ENCODE assay signal across 29 cellular contexts in genomic region chr21:37821791-37822450, GRCh38.
DNase-seq lines count a peak whose midpoint lies in the region; ATAC-seq and TF ChIP-seq lines count a peak whose summit lies in the region.
"Had no signal": no experiment of that assay in that cellular context is flagged by ENCODE, and none has a peak within 500 bp of the region (broad histone marks: within the 10 kb centered on the region; RNA-seq: fewer than 3 reads in every experiment).

No MANE protein-coding gene starts in this region.

- WGBS in mammary epithelial cell (ENCODE audit: low coverage, missing lambda C conversion rate), result 17% methylated on average over 3 of the region's 3 CpGs

- CTCF ChIA-PET in mammary epithelial cell (lab: Charles Lee; ENCODE audit: low non-redundant PET), result no interaction called here

- BruUV-seq in mammary epithelial cell (replicated peaks; lab: Mats Ljungman, UMichigan), result no TSS peak

- no peaks in the 10 kb centered on the region for H3K36me3 Mint-ChIP-seq in GM23338 (ENCODE audit: low read depth)
- H3K36me3 Mint-ChIP-seq: activated naive CD8-positive, alpha-beta T cell; CD8-positive, alpha-beta memory T cell; natural killer cell had no signal

- H3K4me1 ChIP-seq in mammary epithelial cell (ENCODE audit: insufficient read depth, low read length) (no peaks in the 10 kb centered on the region), breast epithelium (no peaks in the 10 kb centered on the region), GM23338 (ENCODE audit: insufficient read depth) (peaks cover 30% of the 10 kb centered on the region)
- H3K4me1 ChIP-seq: A549, tibial nerve had no signal

- H3K79me2 ChIP-seq in mammary epithelial cell (ENCODE audit: insufficient read depth, low read length) (no peaks in the 10 kb centered on the region), GM23338 (replicated peaks; ENCODE audit: insufficient read depth) (no peaks in the 10 kb centered on the region)

- H2AFZ ChIP-seq in mammary epithelial cell (ENCODE audit: low read depth, low read length), result no peak overlapping the region
- no peak overlapping the region for H2AFZ ChIP-seq in GM23338

- no peaks in the 10 kb centered on the region for H3K9me3 ChIP-seq in mammary epithelial cell (replicated peaks; ENCODE audit: insufficient read depth, low read length)
- no peaks in the 10 kb centered on the region for H3K9me3 ChIP-seq in breast epithelium
- peaks cover 6% of the 10 kb centered on the region for H3K9me3 ChIP-seq in WERI-Rb-1 (ENCODE audit: severe bottlenecking)
- H3K9me3 ChIP-seq: A549, ovary, tibial nerve had no signal

- no peak overlapping the region for H3K4me3 ChIP-seq in mammary epithelial cell (replicated peaks in 1 of 3; ENCODE audit: insufficient read depth in 1 of 3, low read depth in 2 of 3, low read length in 3 of 3)
- H3K4me3 ChIP-seq in breast epithelium, result no peak overlapping the region
- no peak overlapping the region for H3K4me3 ChIP-seq in GM23338
- no peak overlapping the region for H3K4me3 ChIP-seq in WERI-Rb-1 (ENCODE audit: low read depth, low read length)
- H3K4me3 ChIP-seq: A549, ovary, SK-N-MC, smooth muscle cell, tibial nerve had no signal

- no peaks in the 10 kb centered on the region; the same call in 2 of the 3 replicates for H3K9me3 Mint-ChIP-seq in GM23338
- H3K9me3 Mint-ChIP-seq: activated CD8-positive, alpha-beta T cell treated with anti-CD3 and anti-CD28 coated beads for 36 hours; activated T-helper 2 cell treated with anti-CD3 and anti-CD28 coated beads, Interferon-gamma antibody, Interleukin-2, Interleukin-4, amounts not matched to agents 10 μg/mL and 5 μg/mL and 100 μg/mL, durations not matched to agents 14 hours and 24 hours and 36 hours; CD8-positive, alpha-beta memory T cell; central memory CD8-positive, alpha-beta T cell; natural killer cell; T-helper 1 cell treated with Interleukin-12 subunit alpha and Interleukin-12 subunit beta and Interleukin-4 antibody, amounts not matched to agents 30 μg/mL and 1 μg/mL, for 36 hours had no signal

- in situ Hi-C loops in mammary epithelial cell (cut with MboI; ENCODE audit: low sequenced_read_pairs in 2 of 2), result no loop called here

- DNase-seq in mammary epithelial cell, result peak; percentile 41
- no peak for DNase-seq in breast epithelium (ENCODE audit: low spot score in 2 of 2)
- peak; percentile 22 for DNase-seq in NCI-H69 (lab: John Stamatoyannopoulos, UW)
- DNase-seq in glomerular visceral epithelial cell (ENCODE audit: extremely low spot score), result peak; percentile 22
- no peak for DNase-seq in GM23338 (ENCODE audit: low spot score)
- no peak for DNase-seq in NCI-H1048 (lab: John Stamatoyannopoulos, UW)
- no peak for DNase-seq in WERI-Rb-1
- DNase-seq in nucleus accumbens (lab: John Stamatoyannopoulos, UW), result no peak
- DNase-seq: activated CD4-positive, CD25-positive, alpha-beta regulatory T cell treated with anti-CD3 and anti-CD28 coated beads, Interleukin-2, amount 50 U/mL, for 72 hours; activated CD8-positive, alpha-beta T cell treated with anti-CD3 and anti-CD28 coated beads for 36 hours; CD8-positive, alpha-beta memory T cell; dermis blood vessel endothelial cell; DMS153; H7; islet precursor cell; natural killer cell; NCI-H1694 treated with DMSO at 0.1 percent for 48 hours; ovary; RPMI8226; stimulated activated CD4-positive, alpha-beta T cell treated with anti-CD3 and anti-CD28 coated beads, Interleukin-1b, Interleukin-23, amount 100 ng/mL, for 48 hours had no signal

- peaks cover 26% of the 10 kb centered on the region for H3K4me1 Mint-ChIP-seq in GM23338
- H3K4me1 Mint-ChIP-seq: B cell; CD8-positive, alpha-beta memory T cell; central memory CD8-positive, alpha-beta T cell; natural killer cell had no signal

- H3K27ac ChIP-seq in mammary epithelial cell (ENCODE audit: insufficient read depth, low read depth, low read length), result no peak overlapping the region
- H3K27ac ChIP-seq in breast epithelium, result no peak overlapping the region
- H3K27ac ChIP-seq in GM23338 (ENCODE audit: low read depth), result no peak overlapping the region
- no peak overlapping the region for H3K27ac ChIP-seq in WERI-Rb-1
- H3K27ac ChIP-seq: A549, ovary, SK-N-MC, tibial nerve had no signal

- dilution Hi-C loops in mammary epithelial cell (cut with HindIII; ENCODE audit: low sequenced_read_pairs), result no loop called here

- H3K36me3 ChIP-seq in mammary epithelial cell (ENCODE audit: insufficient read depth, low read length) (no peaks in the 10 kb centered on the region), breast epithelium (no peaks in the 10 kb centered on the region), GM23338 (ENCODE audit: insufficient read depth) (no peaks in the 10 kb centered on the region), WERI-Rb-1 (no peaks in the 10 kb centered on the region)
- H3K36me3 ChIP-seq: ovary, tibial nerve had no signal

- ATAC-seq in GM23338, result no peak
- ATAC-seq: A549; activated CD8-positive, alpha-beta T cell treated with anti-CD3 and anti-CD28 coated beads for 36 hours; natural killer cell had no signal

- H3K27me3 ChIP-seq in mammary epithelial cell (ENCODE audit: insufficient read depth, low read length), result no peaks in the 10 kb centered on the region
- no peaks in the 10 kb centered on the region for H3K27me3 ChIP-seq in breast epithelium
- H3K27me3 ChIP-seq in GM23338 (ENCODE audit: insufficient read depth), result no peaks in the 10 kb centered on the region
- H3K27me3 ChIP-seq in WERI-Rb-1 (ENCODE audit: insufficient read depth, low read depth, severe bottlenecking), result no peaks in the 10 kb centered on the region
- H3K27me3 ChIP-seq: ovary, tibial nerve had no signal

- H3K27me3 Mint-ChIP-seq in GM23338 (ENCODE audit: insufficient read depth, low read depth, poor library complexity), result peaks cover 2% of the 10 kb centered on the region
- H3K27me3 Mint-ChIP-seq: activated CD8-positive, alpha-beta T cell treated with anti-CD3 and anti-CD28 coated beads for 36 hours had no signal

- H3K27ac Mint-ChIP-seq in GM23338, result no peak overlapping the region
- H3K27ac Mint-ChIP-seq: activated CD8-positive, alpha-beta T cell treated with anti-CD3 and anti-CD28 coated beads for 36 hours; activated naive CD8-positive, alpha-beta T cell; activated T-helper 2 cell treated with anti-CD3 and anti-CD28 coated beads, Interferon-gamma antibody, Interleukin-2, Interleukin-4, amounts not matched to agents 10 μg/mL and 5 μg/mL and 100 μg/mL, durations not matched to agents 14 hours and 24 hours and 36 hours; B cell; natural killer cell; T-helper 1 cell treated with Interleukin-12 subunit alpha and Interleukin-12 subunit beta and Interleukin-4 antibody, amounts not matched to agents 30 μg/mL and 1 μg/mL, for 36 hours had no signal

- no peaks in the 10 kb centered on the region for H3F3A ChIP-seq in GM23338 (replicated peaks; ENCODE audit: low read depth)

- H3K4me2 ChIP-seq in mammary epithelial cell (ENCODE audit: insufficient read depth, low read depth, low read length), result no peak overlapping the region
- no peak overlapping the region for H3K4me2 ChIP-seq in GM23338
- H3K4me2 ChIP-seq: A549, smooth muscle cell had no signal

- TF ChIP-seq CTCF in mammary epithelial cell (conservative IDR thresholded peaks at IDR 0.05 in 1 of 2, IDR thresholded peaks at IDR 0.05 in 1 of 2; ENCODE audit: extremely low read depth in 1 of 2, insufficient read depth in 1 of 2, low read depth in 1 of 2, low read length in 2 of 2), result no peak
- TF ChIP-seq CTCF in breast epithelium (IDR thresholded peaks at IDR 0.05), result no peak
- no peak for TF ChIP-seq CTCF in GM23338 (conservative IDR thresholded peaks at IDR 0.05; ENCODE audit: low read depth in 2 of 2)
- TF ChIP-seq CTCF in WERI-Rb-1 (IDR thresholded peaks at IDR 0.05; ENCODE audit: low read depth, low read length), result no peak

- no peak for TF ChIP-seq POLR2A in breast epithelium (IDR thresholded peaks at IDR 0.05)

- no peak overlapping the region for H3K9ac ChIP-seq in mammary epithelial cell (ENCODE audit: insufficient read depth, low read length)

- H4K20me1 ChIP-seq in mammary epithelial cell (ENCODE audit: insufficient read depth, low read length) (no peaks in the 10 kb centered on the region), GM23338 (replicated peaks; ENCODE audit: insufficient read depth) (no peaks in the 10 kb centered on the region)

- intact Hi-C loops in mammary epithelial cell (cut with micrococcal nuclease) (loop anchor here (10.0 kb wide), 1 partner anchor 93 kb away; the partner anchor contains the start of gene KCNJ6), breast epithelium (cut with DNase I; ENCODE audit: low total_unique reads) (no loop called here)

- no peak overlapping the region for H3K4me3 Mint-ChIP-seq in GM23338
- H3K4me3 Mint-ChIP-seq: activated CD8-positive, alpha-beta T cell treated with anti-CD3 and anti-CD28 coated beads for 36 hours; activated naive CD8-positive, alpha-beta T cell; B cell; CD8-positive, alpha-beta memory T cell; central memory CD8-positive, alpha-beta T cell; natural killer cell; T-helper 1 cell treated with Interleukin-12 subunit alpha and Interleukin-12 subunit beta and Interleukin-4 antibody, amounts not matched to agents 30 μg/mL and 1 μg/mL, for 36 hours had no signal

- H3K9me2 ChIP-seq in GM23338 (ENCODE audit: insufficient read depth), result no peaks in the 10 kb centered on the region

TF ChIP-seq in GM23338, 12 proteins besides CTCF, POLR2A, EP300 and RAD21 (continues in another document):
- TF ChIP-seq JUNB (IDR thresholded peaks at IDR 0.05; ENCODE audit: unreplicated experiment) (no peak), STAT1 (IDR thresholded peaks at IDR 0.05; ENCODE audit: unreplicated experiment) (no peak), ZNF114 (CRISPR knock-in tag; IDR thresholded peaks at IDR 0.05) (no peak), ZNF331 (CRISPR knock-in tag; IDR thresholded peaks at IDR 0.05; ENCODE audit: low read depth) (no peak), ETS1 (IDR thresholded peaks at IDR 0.05) (no peak)

Comparison
In these comparisons a context has a peak if more than half of its experiments do, and no peak if none do; other contexts are left out.
1. DNase-seq: peak in mammary epithelial cell (single experiment), NCI-H69 (single experiment) and glomerular visceral epithelial cell (single experiment); none in breast epithelium (0 of 2), GM23338 (single experiment), NCI-H1048 (single experiment), WERI-Rb-1 (single experiment) and nucleus accumbens (0 of 56).